16 cellular contexts compared by ENCODE assay signal in genomic region chr1:72296481-72296880, GRCh38. TPM values are rescaled to one million over a fixed set of nuclear protein-coding genes. Genes with fewer than 3 reads are reported as not detected.
DNase-seq lines count a peak whose midpoint lies in the region; ATAC-seq and TF ChIP-seq lines count a peak whose summit lies in the region.
"Had no signal": no experiment of that assay in that cellular context is flagged by ENCODE, and none has a peak within 500 bp of the region (broad histone marks: within the 10 kb centered on the region; RNA-seq: fewer than 3 reads in every experiment).

No MANE protein-coding gene starts in this region.

- no peak overlapping the region for H2BK5ac ChIP-seq in mesenchymal stem cell (ENCODE audit: low read depth, low read length, poor library complexity, severe bottlenecking)

- H2AK5ac ChIP-seq in mesenchymal stem cell (ENCODE audit: low read length, severe bottlenecking) = no peak overlapping the region

- H3K4me2 ChIP-seq in mesenchymal stem cell (ENCODE audit: low read length, poor library complexity, severe bottlenecking) = no peak overlapping the region
- H3K4me2 ChIP-seq: BLaER1 treated with 17β-estradiol and CSF1 and Interleukin-3, amounts not matched to agents 10 nM and 100 nM had no signal

- no peaks in the 10 kb centered on the region for H3K27me3 ChIP-seq in mesenchymal stem cell (ENCODE audit: control insufficient read depth in 1 of 2, insufficient read depth in 1 of 2, low read length in 2 of 2)
- no peaks in the 10 kb centered on the region for H3K27me3 ChIP-seq in lower lobe of right lung (ENCODE audit: low read depth)
- H3K27me3 ChIP-seq: BLaER1 treated with 17β-estradiol and CSF1 and Interleukin-3, amounts not matched to agents 10 nM and 100 nM had no signal

- no peak overlapping the region for H2AFZ ChIP-seq in mesenchymal stem cell (ENCODE audit: low read depth, low read length)

- no peak overlapping the region for H3K27ac ChIP-seq in mesenchymal stem cell (ENCODE audit: low read length, poor library complexity, severe bottlenecking)
- no peak overlapping the region for H3K27ac ChIP-seq in lower lobe of right lung
- H3K27ac ChIP-seq: BLaER1 treated with 17β-estradiol and CSF1 and Interleukin-3, amounts not matched to agents 10 nM and 100 nM; HL-60 had no signal

- H3K23ac ChIP-seq in mesenchymal stem cell (ENCODE audit: low read length in 2 of 2) = no peak overlapping the region

- WGBS in mesenchymal stem cell = no CpG with 5 or more reads among the region's 2 CpGs

- no peak overlapping the region for H4K8ac ChIP-seq in mesenchymal stem cell (ENCODE audit: low read length)

- no peak overlapping the region for H2BK15ac ChIP-seq in mesenchymal stem cell (ENCODE audit: low read depth, poor library complexity, severe bottlenecking)

- no peak overlapping the region for H4K91ac ChIP-seq in mesenchymal stem cell (ENCODE audit: low read length)

- no peak overlapping the region for H3K4ac ChIP-seq in mesenchymal stem cell (ENCODE audit: low read depth in 1 of 2, low read length in 2 of 2)

- H3K4me3 ChIP-seq in mesenchymal stem cell (ENCODE audit: insufficient read depth in 1 of 2, low read depth in 1 of 2, low read length in 2 of 2) (no peak overlapping the region), lower lobe of right lung (no peak overlapping the region)
- H3K4me3 ChIP-seq: BLaER1 treated with 17β-estradiol and CSF1 and Interleukin-3, amounts not matched to agents 10 nM and 100 nM had no signal

- no peak overlapping the region for H3K18ac ChIP-seq in mesenchymal stem cell (ENCODE audit: low read depth in 1 of 2, low read length in 2 of 2)

- H3K36me3 ChIP-seq in mesenchymal stem cell (ENCODE audit: control insufficient read depth in 1 of 2, insufficient read depth in 2 of 2, low read depth in 1 of 2, low read length in 2 of 2) (no peaks in the 10 kb centered on the region), lower lobe of right lung (no peaks in the 10 kb centered on the region)
- H3K36me3 ChIP-seq: BLaER1 treated with 17β-estradiol and CSF1 and Interleukin-3, amounts not matched to agents 10 nM and 100 nM had no signal

- no peak overlapping the region for H2BK12ac ChIP-seq in mesenchymal stem cell (ENCODE audit: low read length in 2 of 2)

- H3K79me1 ChIP-seq in mesenchymal stem cell (replicated peaks; ENCODE audit: low read length, poor library complexity, severe bottlenecking) = peaks cover 5% of the 10 kb centered on the region

- no peak for ATAC-seq in SK-N-SH treated with all-trans-retinoic acid at 6 μM for 48 hours
- ATAC-seq in HG02840 (IDR thresholded peaks at IDR 0.05; ENCODE audit: low FRiP score, unreplicated experiment) = no peak
- ATAC-seq in lower lobe of right lung = no peak
- ATAC-seq: CD8-positive, alpha-beta T cell had no signal

- H3K9me3 ChIP-seq in mesenchymal stem cell (ENCODE audit: control insufficient read depth, low read length) (peaks cover 6% of the 10 kb centered on the region), lower lobe of right lung (no peaks in the 10 kb centered on the region)
- H3K9me3 ChIP-seq: BLaER1 treated with 17β-estradiol and CSF1 and Interleukin-3, amounts not matched to agents 10 nM and 100 nM had no signal

- no peak overlapping the region for H2BK120ac ChIP-seq in mesenchymal stem cell (ENCODE audit: low read depth, low read length)

- peak; percentile 2 for DNase-seq in EH (ENCODE audit: low read depth)
- no peak for DNase-seq in mesenchymal stem cell
- no peak for DNase-seq in NOMO-1 treated with DMSO at 0.1 percent for 48 hours (lab: John Stamatoyannopoulos, UW; ENCODE audit: unreplicated experiment)
- no peak for DNase-seq in lower lobe of right lung
- DNase-seq: Calu3; CD8-positive, alpha-beta T cell; DMS79 treated with DMSO at 0.1 percent for 48 hours; EL; H9; KBM-7 had no signal

- H3K9ac ChIP-seq in mesenchymal stem cell (ENCODE audit: low read length) = peak overlapping the region; percentile 40
- H3K9ac ChIP-seq: BLaER1 treated with 17β-estradiol and CSF1 and Interleukin-3, amounts not matched to agents 10 nM and 100 nM had no signal

- no peak for TF ChIP-seq CTCF in lower lobe of right lung (IDR thresholded peaks at IDR 0.05)

- H3K4me1 ChIP-seq in mesenchymal stem cell (ENCODE audit: control insufficient read depth, insufficient read depth, low read depth, low read length) (no peaks in the 10 kb centered on the region), lower lobe of right lung (no peaks in the 10 kb centered on the region)
- H3K4me1 ChIP-seq: BLaER1 treated with 17β-estradiol and CSF1 and Interleukin-3, amounts not matched to agents 10 nM and 100 nM had no signal

- intact Hi-C loops in lower lobe of right lung (cut with DNase I) = no loop called here

- H3K14ac ChIP-seq in mesenchymal stem cell (ENCODE audit: low read length in 2 of 2) = no peak overlapping the region

TF ChIP-seq in SK-N-SH treated with all-trans-retinoic acid at 6 μM for 48 hours, 23 proteins besides CTCF, POLR2A, EP300 and RAD21:
- no peak for TF ChIP-seq ZFP30 (CRISPR knock-in tag; IDR thresholded peaks at IDR 0.05)
- peak; percentile 89 for TF ChIP-seq ISL1 (CRISPR knock-in tag; IDR thresholded peaks at IDR 0.05)
- peak; percentile 77; the same call in 1 of the 2 replicates for TF ChIP-seq TCF4 (CRISPR knock-in tag; IDR thresholded peaks at IDR 0.05; ENCODE audit: borderline replicate concordance)
- peak; percentile 75; the same call in 1 of the 2 replicates for TF ChIP-seq TSHZ2 (CRISPR knock-in tag; IDR thresholded peaks at IDR 0.05)
- TF ChIP-seq ZC3H10 (CRISPR knock-in tag; IDR thresholded peaks at IDR 0.05) = no peak
- TF ChIP-seq CSRNP3 (CRISPR knock-in tag; IDR thresholded peaks at IDR 0.05) = 0 out of 2 replicates have a peak, but pooled peaks have one; percentile 50
- TF ChIP-seq CREB5 (CRISPR knock-in tag; IDR thresholded peaks at IDR 0.05; ENCODE audit: low read depth) = peak; percentile 62; the same call in 1 of the 2 replicates
TF ChIP-seq in SK-N-SH treated with all-trans-retinoic acid at 6 μM for 48 hours: peak in this region for 5.

RNA-seq across cellular contexts. Expression of gene NEGR1, which starts 14.1 kb away (rescaled TPM):
- 1.4 TPM for polyA plus RNA-seq in mesenchymal stem cell (2013, experiment 1 of 2)
- 1.2 TPM for polyA plus RNA-seq in mesenchymal stem cell (2013, experiment 2 of 2)
- 18.1 TPM for total RNA-seq in lower lobe of right lung
- total RNA-seq: B cell; CD8-positive, alpha-beta T cell had no signal
- polyA plus RNA-seq: IgD-negative memory B cell had no signal
